Comparison of ENCODE assay signal across 19 cellular contexts in the genomic region with DNA sequence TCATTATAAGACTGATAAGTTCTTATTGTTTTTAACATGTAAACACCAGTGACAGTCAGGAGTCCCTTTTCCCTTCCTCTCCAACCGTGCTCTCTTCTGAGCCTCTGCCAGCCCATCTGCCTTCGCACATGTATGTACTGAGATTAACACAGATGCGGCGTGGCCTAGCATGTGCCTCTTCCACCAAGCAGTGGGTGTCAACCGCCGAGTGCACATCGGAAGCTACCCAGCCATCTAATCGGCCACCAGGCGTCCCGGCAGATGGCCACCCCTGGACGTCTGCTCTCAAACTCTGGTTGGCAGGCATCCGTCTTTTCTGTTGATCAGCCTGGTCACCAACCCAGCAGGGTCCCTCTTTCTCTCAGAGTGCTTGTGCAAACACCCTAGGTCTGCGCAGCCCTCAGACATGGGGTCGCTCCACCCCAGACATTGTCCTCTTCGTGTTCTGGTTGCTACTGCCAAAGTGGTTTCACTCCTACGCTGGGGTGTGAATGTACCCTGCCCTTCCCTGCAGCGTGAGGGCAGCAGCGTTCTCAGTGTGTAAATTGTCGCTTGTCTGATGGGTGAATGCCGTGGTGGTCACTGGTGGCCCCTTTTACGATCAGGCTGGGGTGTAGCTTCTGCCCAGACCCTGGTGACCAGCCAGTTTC. TPM values are rescaled to one million over a fixed set of nuclear protein-coding genes. Genes with fewer than 3 reads are reported as not detected.
DNase-seq lines count a peak whose midpoint lies in the region; ATAC-seq and TF ChIP-seq lines count a peak whose summit lies in the region.
"Had no signal": no experiment of that assay in that cellular context is flagged by ENCODE, and none has a peak within 500 bp of the region (broad histone marks: within the 10 kb centered on the region; RNA-seq: fewer than 3 reads in every experiment).

No MANE protein-coding gene starts in this region.

- no peak for TF ChIP-seq POLR2A in GM18505 (IDR thresholded peaks at IDR 0.05; ENCODE audit: borderline replicate concordance, extremely low read depth, insufficient read depth, insufficient read length)

- H3K79me2 ChIP-seq in GM23338 (replicated peaks; ENCODE audit: insufficient read depth), result peaks cover 4% of the 10 kb centered on the region

- no peaks in the 10 kb centered on the region for H3K4me1 Mint-ChIP-seq in GM23338
- H3K4me1 Mint-ChIP-seq in endothelial cell (ENCODE audit: unreplicated experiment), result no peaks in the 10 kb centered on the region

- TF ChIP-seq CTCF in A673 (conservative IDR thresholded peaks at IDR 0.05; ENCODE audit: low read depth, low read length) (no peak), GM23338 (conservative IDR thresholded peaks at IDR 0.05; ENCODE audit: low read depth in 2 of 2) (no peak), endothelial cell (IDR thresholded peaks at IDR 0.05; ENCODE audit: unreplicated experiment) (no peak)

- TSS peak; percentile 8 for BruUV-seq in A673 (replicated peaks; lab: Mats Ljungman, UMichigan)

- CTCF ChIA-PET in A673 (lab: Charles Lee), result interaction anchor here (2.4 kb wide), 1 partner anchor 95 kb away, joined by 16 read pairs; no protein-coding TSS in a partner anchor

- H3K27ac Mint-ChIP-seq in GM23338 (0 out of 2 replicates have a peak overlapping the region, but pooled peaks have one; percentile 40), endothelial cell (ENCODE audit: unreplicated experiment) (no peak overlapping the region)
- H3K27ac Mint-ChIP-seq: CD4-positive, alpha-beta T cell; T-helper 1 cell treated with Interleukin-12 subunit alpha and Interleukin-12 subunit beta and Interleukin-4 antibody, amounts not matched to agents 30 μg/mL and 1 μg/mL, for 36 hours had no signal

- H3K27me3 ChIP-seq in A673 (replicated peaks; ENCODE audit: insufficient read depth, low read depth, low read length, poor library complexity) (no peaks in the 10 kb centered on the region), GM23338 (ENCODE audit: insufficient read depth) (no peaks in the 10 kb centered on the region)

- DNase-seq in A673 (ENCODE audit: low spot score), result no peak
- no peak for DNase-seq in GM23338 (ENCODE audit: low spot score)
- DNase-seq in NCI-H2081 treated with DMSO at 0.1 percent for 48 hours (lab: John Stamatoyannopoulos, UW), result peak; percentile 18
- DNase-seq in endothelial cell (ENCODE audit: low spot score), result no peak
- DNase-seq in DMS153 treated with DMSO at 0.1 percent for 48 hours (lab: John Stamatoyannopoulos, UW; ENCODE audit: unreplicated experiment), result no peak
- DNase-seq in NCI-H69 (lab: John Stamatoyannopoulos, UW), result no peak
- no peak for DNase-seq in DMS79 treated with DMSO at 0.1 percent for 48 hours (lab: John Stamatoyannopoulos, UW)
- DNase-seq: AML-193; Calu3; CD4-positive, alpha-beta T cell; NCI-H1105; NCI-H2029 treated with DMSO at 0.1 percent for 48 hours; NCI-H2227 treated with DMSO at 0.1 percent for 48 hours; NCI-H526 treated with DMSO at 0.1 percent for 48 hours; SHP77 had no signal

- POLR2A ChIA-PET in A673 (lab: Charles Lee; ENCODE audit: low non-redundant PET), result interaction anchor here (0.7 kb wide), 1 partner anchor 1665 kb away, joined by 8 read pairs; a partner anchor contains a TSS

- H3K27me3 Mint-ChIP-seq in GM23338 (ENCODE audit: insufficient read depth, low read depth, poor library complexity), result peaks cover 23% of the 10 kb centered on the region
- peaks cover 3% of the 10 kb centered on the region for H3K27me3 Mint-ChIP-seq in endothelial cell (ENCODE audit: unreplicated experiment)
- H3K27me3 Mint-ChIP-seq: CD4-positive, alpha-beta T cell had no signal

- intact Hi-C loops in A673 (cut with micrococcal nuclease; ENCODE audit: unreplicated experiment), result no loop called here

- H3K9me3 Mint-ChIP-seq in GM23338 (no peaks in the 10 kb centered on the region), endothelial cell (ENCODE audit: unreplicated experiment) (no peaks in the 10 kb centered on the region)
- H3K9me3 Mint-ChIP-seq: CD4-positive, alpha-beta T cell; T-helper 1 cell treated with Interleukin-12 subunit alpha and Interleukin-12 subunit beta and Interleukin-4 antibody, amounts not matched to agents 30 μg/mL and 1 μg/mL, for 36 hours had no signal

- peaks cover 41% of the 10 kb centered on the region for H3F3A ChIP-seq in GM23338 (replicated peaks; ENCODE audit: low read depth)

- ATAC-seq in GM23338 (no peak), GM18505 (IDR thresholded peaks at IDR 0.05; ENCODE audit: unreplicated experiment) (no peak)

- H3K4me3 Mint-ChIP-seq in GM23338 (no peak overlapping the region; the same call in 2 of the 3 replicates), endothelial cell (ENCODE audit: unreplicated experiment) (peak overlapping the region; percentile 14)
- H3K4me3 Mint-ChIP-seq: CD4-positive, alpha-beta T cell; T-helper 1 cell treated with Interleukin-12 subunit alpha and Interleukin-12 subunit beta and Interleukin-4 antibody, amounts not matched to agents 30 μg/mL and 1 μg/mL, for 36 hours had no signal

- H3K36me3 ChIP-seq in A673 (ENCODE audit: insufficient read depth, low read length, poor library complexity, severe bottlenecking) (peaks cover 95% of the 10 kb centered on the region), GM23338 (ENCODE audit: insufficient read depth) (peaks cover 18% of the 10 kb centered on the region)

- H3K9me3 ChIP-seq in A673 (ENCODE audit: low read depth, low read length, poor library complexity, severe bottlenecking), result no peaks in the 10 kb centered on the region

- H3K4me1 ChIP-seq in A673 (ENCODE audit: insufficient read depth, low read length, poor library complexity, severe bottlenecking) (no peaks in the 10 kb centered on the region), GM23338 (ENCODE audit: insufficient read depth) (no peaks in the 10 kb centered on the region)

- H2AFZ ChIP-seq in GM23338, result no peak overlapping the region

- H3K36me3 Mint-ChIP-seq in GM23338 (ENCODE audit: low read depth) (peaks cover 90% of the 10 kb centered on the region), endothelial cell (ENCODE audit: low read depth, unreplicated experiment) (peaks cover 46% of the 10 kb centered on the region)

- H3K4me3 ChIP-seq in A673 (ENCODE audit: low read depth, low read length, poor library complexity, severe bottlenecking) (no peak overlapping the region), GM23338 (no peak overlapping the region)

- H3K27ac ChIP-seq in A673 (ENCODE audit: low read depth, low read length, poor library complexity, severe bottlenecking) (no peak overlapping the region), GM23338 (ENCODE audit: low read depth) (no peak overlapping the region)
- H3K27ac ChIP-seq: HL-60, KMS-11 had no signal

- no peak overlapping the region for H3K4me2 ChIP-seq in GM23338
- H3K4me2 ChIP-seq: KMS-11 had no signal

- peaks cover 5% of the 10 kb centered on the region; the same call in 1 of the 2 replicates for H4K20me1 ChIP-seq in GM23338 (replicated peaks; ENCODE audit: insufficient read depth)

- no peaks in the 10 kb centered on the region for H3K9me2 ChIP-seq in GM23338 (ENCODE audit: insufficient read depth)

TF ChIP-seq in GM23338, 12 proteins besides CTCF, POLR2A, EP300 and RAD21:
- no peak for TF ChIP-seq STAT1 (IDR thresholded peaks at IDR 0.05; ENCODE audit: unreplicated experiment)

RNA-seq across cellular contexts. Expression of a gene that starts 57.7 kb away (rescaled TPM):
- total RNA-seq in A673 (2021), result 162 and 175 TPM in 2 replicates
- total RNA-seq in GM23338 (2014; rRNA removed; shearing (Covaris generic)), result 160 and 180 TPM in 2 replicates
- polyA plus RNA-seq in GM23338 (2016; fragmentation: Nextera tagmentation; extraction: Ambion mirVana), result 57.6 and 59.3 TPM in 2 replicates
- 158 TPM for total RNA-seq in endothelial cell (ENCODE audit: unreplicated experiment)
